In the genomic region with DNA sequence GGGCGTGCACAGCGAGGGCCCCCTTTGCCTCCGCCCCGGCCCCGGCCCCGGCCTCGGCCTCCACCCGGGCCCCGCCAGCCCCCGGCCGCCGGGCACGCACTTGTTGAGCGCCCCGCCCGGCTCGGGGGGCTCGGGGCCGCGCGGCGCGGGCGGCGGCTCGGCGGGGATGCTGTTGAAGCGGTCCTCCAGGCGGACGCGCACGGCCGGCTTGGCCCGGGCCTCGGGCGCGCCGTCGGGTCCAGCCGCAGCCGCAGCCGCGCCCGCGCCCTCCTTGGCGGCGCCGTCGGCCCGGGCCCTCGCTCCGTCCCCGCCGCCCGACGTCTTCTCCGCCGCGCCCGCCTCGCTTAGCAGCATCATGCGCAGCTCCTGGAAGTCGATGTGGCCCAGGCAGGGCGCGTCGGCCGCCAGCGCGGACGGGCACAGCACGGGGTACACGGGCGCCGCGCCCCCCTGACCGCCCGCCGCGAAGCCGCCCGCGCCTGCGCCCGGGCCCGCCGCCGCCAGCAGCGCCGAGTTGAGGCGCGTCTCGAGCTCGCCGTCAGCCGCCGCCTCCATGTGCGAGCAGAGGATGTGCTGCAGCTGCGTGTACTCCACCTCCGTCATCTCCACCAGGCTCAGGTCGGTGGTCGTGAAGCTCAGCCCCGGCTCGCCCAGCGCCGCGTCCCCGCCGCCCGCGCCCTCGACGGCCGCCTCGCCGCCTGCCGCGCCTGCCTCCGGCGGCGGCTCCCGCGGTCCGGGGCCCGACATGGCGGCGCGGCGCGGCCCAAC, we compare ENCODE assay signal across 2 cellular contexts.
TF ChIP-seq lines count a peak whose summit lies in the region.

No MANE protein-coding gene starts in this region.

TF ChIP-seq in K562, 482 proteins besides CTCF, POLR2A, EP300 and RAD21 (continued from another document and continues in another):
- TF ChIP-seq ZNF717 (CRISPR knock-in tag; IDR thresholded peaks at IDR 0.05) (no peak), RB1 (IDR thresholded peaks at IDR 0.05; ENCODE audit: low read depth) (peak; percentile 65), ADNP (tag; IDR thresholded peaks at IDR 0.05) (no peak), ZNF639 (CRISPR knock-in tag; conservative IDR thresholded peaks at IDR 0.05 in 1 of 2, IDR thresholded peaks at IDR 0.05 in 1 of 2) (0 out of 4 replicates have a peak, but pooled peaks of 1 of the 2 experiments have one; percentile 11), ESRRA (IDR thresholded peaks at IDR 0.05; ENCODE audit: borderline replicate concordance, low read depth) (no peak), PML (IDR thresholded peaks at IDR 0.05; ENCODE audit: low read length) (no peak), RBM34 (IDR thresholded peaks at IDR 0.05; ENCODE audit: borderline replicate concordance, insufficient read depth, low read length) (no peak), ZBTB12 (CRISPR knock-in tag; IDR thresholded peaks at IDR 0.05) (no peak), HCFC1 (IDR thresholded peaks at IDR 0.05; ENCODE audit: low read depth, low read length) (no peak)
- TF ChIP-seq, protein P1, sequence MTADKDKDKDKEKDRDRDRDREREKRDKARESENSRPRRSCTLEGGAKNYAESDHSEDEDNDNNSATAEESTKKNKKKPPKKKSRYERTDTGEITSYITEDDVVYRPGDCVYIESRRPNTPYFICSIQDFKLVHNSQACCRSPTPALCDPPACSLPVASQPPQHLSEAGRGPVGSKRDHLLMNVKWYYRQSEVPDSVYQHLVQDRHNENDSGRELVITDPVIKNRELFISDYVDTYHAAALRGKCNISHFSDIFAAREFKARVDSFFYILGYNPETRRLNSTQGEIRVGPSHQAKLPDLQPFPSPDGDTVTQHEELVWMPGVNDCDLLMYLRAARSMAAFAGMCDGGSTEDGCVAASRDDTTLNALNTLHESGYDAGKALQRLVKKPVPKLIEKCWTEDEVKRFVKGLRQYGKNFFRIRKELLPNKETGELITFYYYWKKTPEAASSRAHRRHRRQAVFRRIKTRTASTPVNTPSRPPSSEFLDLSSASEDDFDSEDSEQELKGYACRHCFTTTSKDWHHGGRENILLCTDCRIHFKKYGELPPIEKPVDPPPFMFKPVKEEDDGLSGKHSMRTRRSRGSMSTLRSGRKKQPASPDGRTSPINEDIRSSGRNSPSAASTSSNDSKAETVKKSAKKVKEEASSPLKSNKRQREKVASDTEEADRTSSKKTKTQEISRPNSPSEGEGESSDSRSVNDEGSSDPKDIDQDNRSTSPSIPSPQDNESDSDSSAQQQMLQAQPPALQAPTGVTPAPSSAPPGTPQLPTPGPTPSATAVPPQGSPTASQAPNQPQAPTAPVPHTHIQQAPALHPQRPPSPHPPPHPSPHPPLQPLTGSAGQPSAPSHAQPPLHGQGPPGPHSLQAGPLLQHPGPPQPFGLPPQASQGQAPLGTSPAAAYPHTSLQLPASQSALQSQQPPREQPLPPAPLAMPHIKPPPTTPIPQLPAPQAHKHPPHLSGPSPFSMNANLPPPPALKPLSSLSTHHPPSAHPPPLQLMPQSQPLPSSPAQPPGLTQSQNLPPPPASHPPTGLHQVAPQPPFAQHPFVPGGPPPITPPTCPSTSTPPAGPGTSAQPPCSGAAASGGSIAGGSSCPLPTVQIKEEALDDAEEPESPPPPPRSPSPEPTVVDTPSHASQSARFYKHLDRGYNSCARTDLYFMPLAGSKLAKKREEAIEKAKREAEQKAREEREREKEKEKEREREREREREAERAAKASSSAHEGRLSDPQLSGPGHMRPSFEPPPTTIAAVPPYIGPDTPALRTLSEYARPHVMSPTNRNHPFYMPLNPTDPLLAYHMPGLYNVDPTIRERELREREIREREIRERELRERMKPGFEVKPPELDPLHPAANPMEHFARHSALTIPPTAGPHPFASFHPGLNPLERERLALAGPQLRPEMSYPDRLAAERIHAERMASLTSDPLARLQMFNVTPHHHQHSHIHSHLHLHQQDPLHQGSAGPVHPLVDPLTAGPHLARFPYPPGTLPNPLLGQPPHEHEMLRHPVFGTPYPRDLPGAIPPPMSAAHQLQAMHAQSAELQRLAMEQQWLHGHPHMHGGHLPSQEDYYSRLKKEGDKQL (CRISPR knock-in tag; IDR thresholded peaks at IDR 0.05; ENCODE audit: borderline replicate concordance), result no peak
- TF ChIP-seq, protein P2, sequence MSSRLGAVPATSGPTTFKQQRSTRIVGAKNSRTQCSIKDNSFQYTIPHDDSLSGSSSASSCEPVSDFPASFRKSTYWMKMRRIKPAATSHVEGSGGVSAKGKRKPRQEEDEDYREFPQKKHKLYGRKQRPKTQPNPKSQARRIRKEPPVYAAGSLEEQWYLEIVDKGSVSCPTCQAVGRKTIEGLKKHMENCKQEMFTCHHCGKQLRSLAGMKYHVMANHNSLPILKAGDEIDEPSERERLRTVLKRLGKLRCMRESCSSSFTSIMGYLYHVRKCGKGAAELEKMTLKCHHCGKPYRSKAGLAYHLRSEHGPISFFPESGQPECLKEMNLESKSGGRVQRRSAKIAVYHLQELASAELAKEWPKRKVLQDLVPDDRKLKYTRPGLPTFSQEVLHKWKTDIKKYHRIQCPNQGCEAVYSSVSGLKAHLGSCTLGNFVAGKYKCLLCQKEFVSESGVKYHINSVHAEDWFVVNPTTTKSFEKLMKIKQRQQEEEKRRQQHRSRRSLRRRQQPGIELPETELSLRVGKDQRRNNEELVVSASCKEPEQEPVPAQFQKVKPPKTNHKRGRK (tag; IDR thresholded peaks at IDR 0.05), result no peak
- TF ChIP-seq, protein P3, sequence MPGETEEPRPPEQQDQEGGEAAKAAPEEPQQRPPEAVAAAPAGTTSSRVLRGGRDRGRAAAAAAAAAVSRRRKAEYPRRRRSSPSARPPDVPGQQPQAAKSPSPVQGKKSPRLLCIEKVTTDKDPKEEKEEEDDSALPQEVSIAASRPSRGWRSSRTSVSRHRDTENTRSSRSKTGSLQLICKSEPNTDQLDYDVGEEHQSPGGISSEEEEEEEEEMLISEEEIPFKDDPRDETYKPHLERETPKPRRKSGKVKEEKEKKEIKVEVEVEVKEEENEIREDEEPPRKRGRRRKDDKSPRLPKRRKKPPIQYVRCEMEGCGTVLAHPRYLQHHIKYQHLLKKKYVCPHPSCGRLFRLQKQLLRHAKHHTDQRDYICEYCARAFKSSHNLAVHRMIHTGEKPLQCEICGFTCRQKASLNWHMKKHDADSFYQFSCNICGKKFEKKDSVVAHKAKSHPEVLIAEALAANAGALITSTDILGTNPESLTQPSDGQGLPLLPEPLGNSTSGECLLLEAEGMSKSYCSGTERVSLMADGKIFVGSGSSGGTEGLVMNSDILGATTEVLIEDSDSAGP (CRISPR knock-in tag; IDR thresholded peaks at IDR 0.05), result no peak

TF ChIP-seq in HepG2, 621 proteins besides CTCF, POLR2A, EP300 and RAD21 (continued from another document and continues in another):
- TF ChIP-seq SAP130 (CRISPR knock-in tag; IDR thresholded peaks at IDR 0.05; ENCODE audit: low read depth) (peak; percentile 16; the same call in 1 of the 2 replicates), SNAPC4 (CRISPR knock-in tag; IDR thresholded peaks at IDR 0.05) (no peak), ZNF546 (CRISPR knock-in tag; conservative IDR thresholded peaks at IDR 0.05) (no peak), MTA1 (CRISPR knock-in tag; IDR thresholded peaks at IDR 0.05; ENCODE audit: borderline replicate concordance) (no peak), RFXAP (CRISPR knock-in tag; IDR thresholded peaks at IDR 0.05; ENCODE audit: borderline replicate concordance) (no peak), GLI4 (CRISPR knock-in tag; IDR thresholded peaks at IDR 0.05; ENCODE audit: borderline replicate concordance) (no peak), JUNB (CRISPR knock-in tag; IDR thresholded peaks at IDR 0.05; ENCODE audit: borderline replicate concordance) (no peak), ZBTB3 (CRISPR knock-in tag; IDR thresholded peaks at IDR 0.05; ENCODE audit: borderline replicate concordance, low read depth) (no peak), ZBTB26 (CRISPR knock-in tag; IDR thresholded peaks at IDR 0.05; ENCODE audit: borderline replicate concordance) (no peak), SMC3 (IDR thresholded peaks at IDR 0.05; ENCODE audit: low read length) (no peak), ZMAT5 (CRISPR knock-in tag; IDR thresholded peaks at IDR 0.05; ENCODE audit: borderline replicate concordance, low read depth) (no peak), SP2 (CRISPR knock-in tag; IDR thresholded peaks at IDR 0.05) (peak; percentile 42; the same call in 1 of the 2 replicates), ZNF343 (CRISPR knock-in tag; IDR thresholded peaks at IDR 0.05) (no peak), RNF2 (conservative IDR thresholded peaks at IDR 0.05; ENCODE audit: low read depth) (peak; percentile 63; the same call in 1 of the 2 replicates), ZBTB38 (CRISPR knock-in tag; IDR thresholded peaks at IDR 0.05) (0 out of 2 replicates have a peak, but pooled peaks have one; percentile 14), JUND (CRISPR knock-in tag; IDR thresholded peaks at IDR 0.05) (no peak), ZNF496 (CRISPR knock-in tag; IDR thresholded peaks at IDR 0.05; ENCODE audit: insufficient replicate concordance) (no peak)
- TF ChIP-seq, protein P4, sequence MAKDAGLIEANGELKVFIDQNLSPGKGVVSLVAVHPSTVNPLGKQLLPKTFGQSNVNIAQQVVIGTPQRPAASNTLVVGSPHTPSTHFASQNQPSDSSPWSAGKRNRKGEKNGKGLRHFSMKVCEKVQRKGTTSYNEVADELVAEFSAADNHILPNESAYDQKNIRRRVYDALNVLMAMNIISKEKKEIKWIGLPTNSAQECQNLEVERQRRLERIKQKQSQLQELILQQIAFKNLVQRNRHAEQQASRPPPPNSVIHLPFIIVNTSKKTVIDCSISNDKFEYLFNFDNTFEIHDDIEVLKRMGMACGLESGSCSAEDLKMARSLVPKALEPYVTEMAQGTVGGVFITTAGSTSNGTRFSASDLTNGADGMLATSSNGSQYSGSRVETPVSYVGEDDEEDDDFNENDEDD (CRISPR knock-in tag; IDR thresholded peaks at IDR 0.05; ENCODE audit: borderline replicate concordance), result peak; percentile 47; the same call in 1 of the 2 replicates
- TF ChIP-seq, protein P5, sequence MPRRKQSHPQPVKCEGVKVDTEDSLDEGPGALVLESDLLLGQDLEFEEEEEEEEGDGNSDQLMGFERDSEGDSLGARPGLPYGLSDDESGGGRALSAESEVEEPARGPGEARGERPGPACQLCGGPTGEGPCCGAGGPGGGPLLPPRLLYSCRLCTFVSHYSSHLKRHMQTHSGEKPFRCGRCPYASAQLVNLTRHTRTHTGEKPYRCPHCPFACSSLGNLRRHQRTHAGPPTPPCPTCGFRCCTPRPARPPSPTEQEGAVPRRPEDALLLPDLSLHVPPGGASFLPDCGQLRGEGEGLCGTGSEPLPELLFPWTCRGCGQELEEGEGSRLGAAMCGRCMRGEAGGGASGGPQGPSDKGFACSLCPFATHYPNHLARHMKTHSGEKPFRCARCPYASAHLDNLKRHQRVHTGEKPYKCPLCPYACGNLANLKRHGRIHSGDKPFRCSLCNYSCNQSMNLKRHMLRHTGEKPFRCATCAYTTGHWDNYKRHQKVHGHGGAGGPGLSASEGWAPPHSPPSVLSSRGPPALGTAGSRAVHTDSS (CRISPR knock-in tag; conservative IDR thresholded peaks at IDR 0.05), result no peak
- TF ChIP-seq, protein P6, sequence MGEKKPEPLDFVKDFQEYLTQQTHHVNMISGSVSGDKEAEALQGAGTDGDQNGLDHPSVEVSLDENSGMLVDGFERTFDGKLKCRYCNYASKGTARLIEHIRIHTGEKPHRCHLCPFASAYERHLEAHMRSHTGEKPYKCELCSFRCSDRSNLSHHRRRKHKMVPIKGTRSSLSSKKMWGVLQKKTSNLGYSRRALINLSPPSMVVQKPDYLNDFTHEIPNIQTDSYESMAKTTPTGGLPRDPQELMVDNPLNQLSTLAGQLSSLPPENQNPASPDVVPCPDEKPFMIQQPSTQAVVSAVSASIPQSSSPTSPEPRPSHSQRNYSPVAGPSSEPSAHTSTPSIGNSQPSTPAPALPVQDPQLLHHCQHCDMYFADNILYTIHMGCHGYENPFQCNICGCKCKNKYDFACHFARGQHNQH (CRISPR knock-in tag; IDR thresholded peaks at IDR 0.05), result no peak
